9 cellular contexts compared by ENCODE assay signal in genomic region chr12:219891-220352, GRCh38. TPM values are rescaled to one million over a fixed set of nuclear protein-coding genes. Genes with fewer than 3 reads are reported as not detected.
DNase-seq lines count a peak whose midpoint lies in the region; ATAC-seq and TF ChIP-seq lines count a peak whose summit lies in the region.
"Had no signal": no experiment of that assay in that cellular context is flagged by ENCODE, and none has a peak within 500 bp of the region (broad histone marks: within the 10 kb centered on the region; RNA-seq: fewer than 3 reads in every experiment).

No MANE protein-coding gene starts in this region.

- H3K36me3 ChIP-seq in psoas muscle (ENCODE audit: insufficient read depth in 1 of 2, low read depth in 1 of 2): no peaks in the 10 kb centered on the region
- H3K36me3 ChIP-seq: ovary had no signal

- no peaks in the 10 kb centered on the region for H3K4me1 ChIP-seq in psoas muscle

- DNase-seq in Right ventricle myocardium inferior (ENCODE audit: missing footprints): peak; percentile 83
- no peak for DNase-seq in cardiac septum (ENCODE audit: low spot score)
- DNase-seq in HuH-7 (ENCODE audit: low spot score): peak; percentile 82
- DNase-seq in activated naive CD4-positive, alpha-beta T cell (lab: John Stamatoyannopoulos, UW): peak in 3 of 4 experiments; percentile 8 to 17 (median 12)
- peak; percentile 75 for DNase-seq in left ventricle myocardium superior
- peak; percentile 56 to 81 for DNase-seq in psoas muscle
- DNase-seq in central memory CD4-positive, alpha-beta T cell: no peak

- TF ChIP-seq CTCF in psoas muscle (IDR thresholded peaks at IDR 0.05): peak; percentile 46

- no peaks in the 10 kb centered on the region for H3K9me3 ChIP-seq in psoas muscle
- H3K9me3 ChIP-seq: ovary had no signal

- peaks cover 0 to 1% (median 0%) of the 10 kb centered on the region in 3 donors for H3K27me3 ChIP-seq in psoas muscle (ENCODE audit: insufficient read depth in 3 of 3, low read length in 2 of 3)
- H3K27me3 ChIP-seq: ovary had no signal

- H3K27ac ChIP-seq in psoas muscle: no peak overlapping the region
- H3K27ac ChIP-seq: ovary had no signal

- WGBS in psoas muscle, 3 donors: 21 to 30% (median 28%) methylated on average over 16 to 17 of the region's 17 CpGs

- intact Hi-C loops in Right ventricle myocardium inferior (cut with DNase I): no loop called here
- intact Hi-C loops in cardiac septum (cut with DNase I): no loop called here
- intact Hi-C loops in left ventricle myocardium superior (cut with micrococcal nuclease): no loop called here
- intact Hi-C loops in psoas muscle (cut with DNase I): no loop called here

- no peak overlapping the region for H3K4me3 ChIP-seq in psoas muscle
- H3K4me3 ChIP-seq: ovary had no signal

- peak; percentile 72 for ATAC-seq in Right ventricle myocardium inferior
- ATAC-seq in left ventricle myocardium superior: peak; percentile 79
- peak; percentile 75 to 90 (median 82) for ATAC-seq in psoas muscle

TF ChIP-seq in PFSK-1, 5 proteins besides CTCF, POLR2A, EP300 and RAD21:
- TF ChIP-seq TAF1 (IDR thresholded peaks at IDR 0.05; ENCODE audit: borderline replicate concordance, insufficient read depth, low read length) (no peak), REST (IDR thresholded peaks at IDR 0.05; ENCODE audit: insufficient read depth in 1 of 2, low read depth in 2 of 2, low read length in 2 of 2) (no peak), FOXP2 (optimal IDR thresholded peaks at IDR 0.05; ENCODE audit: borderline replicate concordance, extremely low read depth, extremely low read length, insufficient read depth) (peak; percentile 22)

RNA-seq across cellular contexts. Expression of gene SLC6A12, which starts 6.0 kb away (rescaled TPM):
- 0.68 TPM for total RNA-seq in Right ventricle myocardium inferior
- 2.7 TPM for total RNA-seq in cardiac septum
- 0.14 TPM for polyA plus RNA-seq in PFSK-1 (2012; ENCODE audit: insufficient read length, low read depth)
- 1.2 TPM for total RNA-seq in left ventricle myocardium superior
- under 1 TPM; 0.30 to 0.90 (median 0.58) TPM for total RNA-seq in psoas muscle
- polyA plus RNA-seq in psoas muscle: under 1 TPM; 0.07 to 0.30 (median 0.07) TPM

RNA-seq across cellular contexts. Expression of gene SLC6A13, which starts 42.7 kb away (rescaled TPM):
- total RNA-seq in Right ventricle myocardium inferior (3.2 TPM), cardiac septum (6.1 TPM), left ventricle myocardium superior (1.9 TPM), psoas muscle (1 to 10 TPM in 1 of 4 donors, under 1 TPM in 2, not detected in 1; 0.47 to 1.6 (median 0.53) TPM)
- not detected for polyA plus RNA-seq in PFSK-1 (2012; ENCODE audit: insufficient read length, low read depth)
- under 1 TPM; 0.07 to 0.52 (median 0.08) TPM for polyA plus RNA-seq in psoas muscle

Comparison
In these comparisons a context has a peak if more than half of its experiments do, and no peak if none do; other contexts are left out.
1. DNase-seq: peak in Right ventricle myocardium inferior (single experiment), HuH-7 (single experiment), activated naive CD4-positive, alpha-beta T cell (3 of 4), left ventricle myocardium superior (single experiment) and psoas muscle (2 of 2); none in cardiac septum (single experiment) and central memory CD4-positive, alpha-beta T cell (single experiment).
2. Peak in every context shown above with its lines, with median percentiles within 50 percentile points of each other: ATAC-seq.